Comparison of ENCODE assay signal across 21 cellular contexts in the genomic region with DNA sequence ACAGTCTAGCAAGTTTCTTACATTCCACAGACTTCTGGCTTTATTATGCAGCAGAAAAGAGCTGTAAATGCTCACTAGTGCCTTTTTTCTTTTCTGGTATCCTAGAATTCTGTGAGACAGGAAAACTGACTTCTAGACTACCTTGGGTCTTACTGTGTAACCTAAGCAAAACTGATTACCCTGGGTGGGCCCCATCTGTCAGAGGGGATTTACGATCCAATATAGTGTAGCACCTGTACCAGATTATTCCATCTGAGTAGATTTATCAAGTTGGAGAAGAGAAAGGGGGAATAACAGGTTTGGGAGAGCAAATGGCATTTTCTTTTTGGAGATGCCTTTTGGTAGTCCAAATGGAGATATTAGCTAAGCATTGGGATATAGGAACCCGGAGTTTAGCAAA. TPM values are rescaled to one million over a fixed set of nuclear protein-coding genes. Genes with fewer than 3 reads are reported as not detected.
DNase-seq lines count a peak whose midpoint lies in the region; TF ChIP-seq lines count a peak whose summit lies in the region.
"Had no signal": no experiment of that assay in that cellular context is flagged by ENCODE, and none has a peak within 500 bp of the region (broad histone marks: within the 10 kb centered on the region; RNA-seq: fewer than 3 reads in every experiment).

No MANE protein-coding gene starts in this region.

- no peak for TF ChIP-seq CTCF in uterus (IDR thresholded peaks at IDR 0.05)

- in situ Hi-C loops in G401 (cut with HindIII; ENCODE audit: low sequenced_read_pairs) = no loop called here

- DNase-seq in G401 (ENCODE audit: low spot score) (peak; percentile 72), NCI-H2171 treated with DMSO at 0.1 percent for 48 hours (lab: John Stamatoyannopoulos, UW) (peak; percentile 74), cerebellar cortex (ENCODE audit: low spot score) (peak; percentile 64), left kidney (ENCODE audit: low read depth, low spot score) (peak; percentile 23), NCI-H446 treated with DMSO at 0.1 percent for 48 hours (lab: John Stamatoyannopoulos, UW) (no peak), uterus (no peak), mesendoderm (no peak)
- no peak for DNase-seq in stimulated activated naive CD4-positive, alpha-beta T cell treated with Interleukin-2 at 50 U/mL for 16 hours (lab: John Stamatoyannopoulos, UW)
- DNase-seq: Calu3; CD8-positive, alpha-beta memory T cell; DMS79; GM23248; MV-4-11; NCI-H1105 treated with DMSO at 0.1 percent for 48 hours; NCI-H2081 treated with DMSO at 0.1 percent for 48 hours; NCI-H510A had no signal

- H3K56ac ChIP-seq in mesendoderm (ENCODE audit: low read length) = no peak overlapping the region

- no peak overlapping the region for H2BK5ac ChIP-seq in mesendoderm (ENCODE audit: low read length)

- no peak overlapping the region for H2AK5ac ChIP-seq in mesendoderm (ENCODE audit: low read length)

- H3K4me2 ChIP-seq in mesendoderm (ENCODE audit: low read length) = no peak overlapping the region

- H3K23ac ChIP-seq in mesendoderm (ENCODE audit: low read length) = no peak overlapping the region

- H3K9me3 ChIP-seq in uterus = no peaks in the 10 kb centered on the region

- intact Hi-C loops in uterus (cut with DNase I; ENCODE audit: low total_unique reads) = no loop called here

- no peak overlapping the region for H3K4ac ChIP-seq in mesendoderm (ENCODE audit: low read depth, low read length)

- H3K4me3 ChIP-seq in uterus (no peak overlapping the region), mesendoderm (ENCODE audit: low read length) (no peak overlapping the region)
- H3K4me3 ChIP-seq: GM12878, GM23248, SJSA1 had no signal

- no CpG with 5 or more reads among the region's 2 CpGs for WGBS in mesendoderm (ENCODE audit: extremely low coverage, insufficient coverage, low lambda C conversion rate)

- H3K27me3 ChIP-seq in uterus (peaks cover 0 to 4% of the 10 kb centered on the region in 2 donors), mesendoderm (ENCODE audit: insufficient read depth, low read length, poor library complexity) (no peaks in the 10 kb centered on the region)
- H3K27me3 ChIP-seq: SJSA1 had no signal

- TF ChIP-seq POLR2A in uterus (IDR thresholded peaks at IDR 0.05) = no peak

- no peak overlapping the region for H4K8ac ChIP-seq in mesendoderm (ENCODE audit: low read depth, low read length)

- H3K18ac ChIP-seq in mesendoderm (ENCODE audit: low read length) = no peak overlapping the region

- H4K5ac ChIP-seq in mesendoderm (ENCODE audit: low read length) = no peak overlapping the region

- H3K4me1 ChIP-seq in uterus (no peaks in the 10 kb centered on the region), mesendoderm (ENCODE audit: control insufficient read depth, low read depth, low read length) (peaks cover 5% of the 10 kb centered on the region)
- H3K4me1 ChIP-seq: SJSA1 had no signal

- no peaks in the 10 kb centered on the region for H3K79me2 ChIP-seq in mesendoderm (ENCODE audit: control insufficient read depth, insufficient read depth, low read length)

- H3K9ac ChIP-seq in mesendoderm (ENCODE audit: low read length) = no peak overlapping the region
- H3K9ac ChIP-seq: GM23248 had no signal

- H2BK120ac ChIP-seq in mesendoderm (ENCODE audit: low read depth, low read length) = no peak overlapping the region

- H2BK15ac ChIP-seq in mesendoderm (replicated peaks; ENCODE audit: low read depth) = no peak overlapping the region

- H3K36me3 ChIP-seq in uterus = no peaks in the 10 kb centered on the region
- no peaks in the 10 kb centered on the region for H3K36me3 ChIP-seq in mesendoderm (ENCODE audit: control insufficient read depth, insufficient read depth, low read length)
- H3K36me3 ChIP-seq: SJSA1 had no signal

- no peak overlapping the region for H3K27ac ChIP-seq in uterus
- H3K27ac ChIP-seq in mesendoderm (ENCODE audit: low read depth, low read length) = no peak overlapping the region
- H3K27ac ChIP-seq: C4-2B, GM23248, SJSA1 had no signal

- no peaks in the 10 kb centered on the region for H3K79me1 ChIP-seq in mesendoderm (ENCODE audit: low read length)

RNA-seq across cellular contexts. Expression of a gene that starts 46.7 kb away (rescaled TPM):
- total RNA-seq in G401 (2014; rRNA removed; shearing (Covaris generic)) = not detected in 2 replicates
- 1 to 10 TPM in 1 of 4 donors, not detected in 3; 2.4 TPM for total RNA-seq in uterus
- 0.51 TPM for polyA plus RNA-seq in mesendoderm (2013, experiment 1 of 2)
- polyA plus RNA-seq in mesendoderm (2013, experiment 2 of 2) = 0.70 TPM
- total RNA-seq: Calu3; CD8-positive, alpha-beta memory T cell; GM23248; Right ventricle myocardium inferior; SJSA1 had no signal
- polyA plus RNA-seq: CD8-positive, alpha-beta memory T cell; GM23248; IgD-negative memory B cell had no signal

Comparison
In these comparisons a context has a peak if more than half of its experiments do, and no peak if none do; other contexts are left out.
1. DNase-seq: peak in G401 (single experiment), NCI-H2171 treated with DMSO at 0.1 percent for 48 hours (single experiment), cerebellar cortex (single experiment) and left kidney (single experiment); none in stimulated activated naive CD4-positive, alpha-beta T cell treated with Interleukin-2 at 50 U/mL for 16 hours (single experiment), NCI-H446 treated with DMSO at 0.1 percent for 48 hours (single experiment), uterus (0 of 2) and mesendoderm (single experiment).